In genomic region chr14:74942164-74942563, GRCh38 we compare ENCODE assay signal across 10 cellular contexts. TPM values are rescaled to one million over a fixed set of nuclear protein-coding genes. Genes with fewer than 3 reads are reported as not detected.
DNase-seq lines count a peak whose midpoint lies in the region; ATAC-seq, FAIRE-seq and TF ChIP-seq lines count a peak whose summit lies in the region.
"Had no signal": no experiment of that assay in that cellular context is flagged by ENCODE, and none has a peak within 500 bp of the region (broad histone marks: within the 10 kb centered on the region; RNA-seq: fewer than 3 reads in every experiment).

No MANE protein-coding gene starts in this region.

- H4K20me1 ChIP-seq in Loucy (ENCODE audit: insufficient read depth, low read length, poor library complexity, severe bottlenecking): no peaks in the 10 kb centered on the region

- peak overlapping the region; percentile 68 to 82 (median 75) for H3K27ac ChIP-seq in esophagus muscularis mucosa (replicated peaks in 1 of 4)
- H3K27ac ChIP-seq: A549 had no signal

- FAIRE-seq in H54 (lab: Jason Lieb, UNC): no peak
- FAIRE-seq: A549, pancreas had no signal

- H3K4me1 ChIP-seq in Loucy (ENCODE audit: insufficient read depth, low read length, poor library complexity, severe bottlenecking) (peaks cover 12% of the 10 kb centered on the region), esophagus muscularis mucosa (peaks cover 50 to 58% (median 56%) of the 10 kb centered on the region in 4 donors)
- H3K4me1 ChIP-seq: pancreas had no signal

- 88% methylated on average over 11 of the region's 11 CpGs for WGBS in esophagus muscularis mucosa

- no peaks in the 10 kb centered on the region for H3K9me3 Mint-ChIP-seq in stimulated activated naive B cell treated with anti-CD40 and anti-IgM and Interleukin-4, amounts not matched to agents 10 μg/mL and 1 μg/mL and 100 μg/mL, for 72 hours

- no peak for TF ChIP-seq POLR2A in esophagus muscularis mucosa (IDR thresholded peaks at IDR 0.05; ENCODE audit: low read depth)
- TF ChIP-seq POLR2A in H54 (IDR thresholded peaks at IDR 0.05; ENCODE audit: low read depth, low read length): no peak

- H3K36me3 ChIP-seq in Loucy (ENCODE audit: insufficient read depth, low read length) (no peaks in the 10 kb centered on the region), esophagus muscularis mucosa (peaks cover 0 to 9% (median 3%) of the 10 kb centered on the region in 4 donors)
- H3K36me3 ChIP-seq: pancreas had no signal

- H3K9ac ChIP-seq in Loucy (ENCODE audit: low read depth, low read length, poor library complexity, severe bottlenecking): no peak overlapping the region

- no peaks in the 10 kb centered on the region for H3F3A ChIP-seq in Loucy (ENCODE audit: low read depth)

- peaks cover 0 to 2% of the 10 kb centered on the region in 2 donors for H3K36me3 Mint-ChIP-seq in stimulated activated naive B cell treated with anti-CD40 and anti-IgM and Interleukin-4, amounts not matched to agents 10 μg/mL and 1 μg/mL and 100 μg/mL, for 72 hours

- H3K79me2 ChIP-seq in Loucy (ENCODE audit: insufficient read depth, low read length): no peaks in the 10 kb centered on the region

- H3K9me3 ChIP-seq in Loucy (ENCODE audit: insufficient read depth, low read depth, low read length) (no peaks in the 10 kb centered on the region), esophagus muscularis mucosa (no peaks in the 10 kb centered on the region)
- H3K9me3 ChIP-seq: A549, pancreas had no signal

- no peak for TF ChIP-seq EP300 in esophagus muscularis mucosa (IDR thresholded peaks at IDR 0.05)

- intact Hi-C loops in esophagus muscularis mucosa (cut with DNase I): no loop called here

- peak overlapping the region; percentile 87 for H3K27ac Mint-ChIP-seq in stimulated activated naive B cell treated with anti-CD40 and anti-IgM and Interleukin-4, amounts not matched to agents 10 μg/mL and 1 μg/mL and 100 μg/mL, for 72 hours

- H2AFZ ChIP-seq in Loucy (ENCODE audit: low read length): peak overlapping the region; percentile 51; the same call in 1 of the 2 replicates

- TF ChIP-seq CTCF in Loucy (conservative IDR thresholded peaks at IDR 0.05; ENCODE audit: low read length): no peak
- no peak for TF ChIP-seq CTCF in esophagus muscularis mucosa (IDR thresholded peaks at IDR 0.05)

- H3K27me3 ChIP-seq in Loucy (ENCODE audit: insufficient read depth, low read length, poor library complexity, severe bottlenecking) (no peaks in the 10 kb centered on the region), esophagus muscularis mucosa (no peaks in the 10 kb centered on the region)
- H3K27me3 ChIP-seq: pancreas had no signal

- H3K4me3 ChIP-seq in Loucy (ENCODE audit: low read length, poor library complexity, severe bottlenecking): no peak overlapping the region
- peak overlapping the region in 2 of 4 donors; percentile 16 for H3K4me3 ChIP-seq in esophagus muscularis mucosa
- H3K4me3 ChIP-seq: A549, pancreas had no signal

- H3K4me2 ChIP-seq in Loucy (ENCODE audit: low read depth, low read length, poor library complexity, severe bottlenecking): no peak overlapping the region
- H3K4me2 ChIP-seq: A549 had no signal

- peaks cover 48 to 60% of the 10 kb centered on the region in 2 donors for H3K4me1 Mint-ChIP-seq in stimulated activated naive B cell treated with anti-CD40 and anti-IgM and Interleukin-4, amounts not matched to agents 10 μg/mL and 1 μg/mL and 100 μg/mL, for 72 hours

- peak overlapping the region; percentile 72 to 81 for H3K4me3 Mint-ChIP-seq in stimulated activated naive B cell treated with anti-CD40 and anti-IgM and Interleukin-4, amounts not matched to agents 10 μg/mL and 1 μg/mL and 100 μg/mL, for 72 hours

- H3K27me3 Mint-ChIP-seq in stimulated activated naive B cell treated with anti-CD40 and anti-IgM and Interleukin-4, amounts not matched to agents 10 μg/mL and 1 μg/mL and 100 μg/mL, for 72 hours: peaks cover 0 to 4% of the 10 kb centered on the region in 2 donors

- peak; percentile 15 to 23 for ATAC-seq in stimulated activated naive B cell treated with anti-CD40 and anti-IgM and Interleukin-4, amounts not matched to agents 10 μg/mL and 1 μg/mL and 100 μg/mL, for 72 hours (replicated peaks)
- ATAC-seq in GM18511 (IDR thresholded peaks at IDR 0.05; ENCODE audit: unreplicated experiment): no peak
- ATAC-seq: A549 had no signal

- H3K9me2 ChIP-seq in Loucy (replicated peaks; ENCODE audit: low read depth, low read length): no peaks in the 10 kb centered on the region

- DNase-seq in SIG-M5 treated with dmso at 0.1 percent for 504 hours (lab: John Stamatoyannopoulos, UW; ENCODE audit: unreplicated experiment): peak; percentile 19
- DNase-seq in SIG-M5 (lab: John Stamatoyannopoulos, UW): no peak
- DNase-seq in esophagus muscularis mucosa (ENCODE audit: extremely low spot score): no peak
- no peak for DNase-seq in stimulated activated naive B cell treated with anti-CD40 and anti-IgM and Interleukin-4, amounts not matched to agents 10 μg/mL and 1 μg/mL and 100 μg/mL, for 72 hours
- DNase-seq in H54 (ENCODE audit: insufficient read length, low spot score): no peak
- no peak for DNase-seq in dermis blood vessel endothelial cell

RNA-seq across cellular contexts. Expression of gene PGF, which starts 13.2 kb away (rescaled TPM):
- 10 to 100 TPM; 16.7 to 69.6 (median 18.4) TPM for total RNA-seq in esophagus muscularis mucosa
- total RNA-seq in dermis blood vessel endothelial cell: 126 and 252 TPM in 2 replicates

RNA-seq across cellular contexts. Expression of gene RPS6KL1, which starts 19.1 kb away (rescaled TPM):
- total RNA-seq in esophagus muscularis mucosa (1 to 10 TPM; 5.3 to 9.7 (median 7.7) TPM), dermis blood vessel endothelial cell (10.4 and 12.4 TPM in 2 replicates)
